8 cellular contexts compared by ENCODE assay signal in the genomic region with DNA sequence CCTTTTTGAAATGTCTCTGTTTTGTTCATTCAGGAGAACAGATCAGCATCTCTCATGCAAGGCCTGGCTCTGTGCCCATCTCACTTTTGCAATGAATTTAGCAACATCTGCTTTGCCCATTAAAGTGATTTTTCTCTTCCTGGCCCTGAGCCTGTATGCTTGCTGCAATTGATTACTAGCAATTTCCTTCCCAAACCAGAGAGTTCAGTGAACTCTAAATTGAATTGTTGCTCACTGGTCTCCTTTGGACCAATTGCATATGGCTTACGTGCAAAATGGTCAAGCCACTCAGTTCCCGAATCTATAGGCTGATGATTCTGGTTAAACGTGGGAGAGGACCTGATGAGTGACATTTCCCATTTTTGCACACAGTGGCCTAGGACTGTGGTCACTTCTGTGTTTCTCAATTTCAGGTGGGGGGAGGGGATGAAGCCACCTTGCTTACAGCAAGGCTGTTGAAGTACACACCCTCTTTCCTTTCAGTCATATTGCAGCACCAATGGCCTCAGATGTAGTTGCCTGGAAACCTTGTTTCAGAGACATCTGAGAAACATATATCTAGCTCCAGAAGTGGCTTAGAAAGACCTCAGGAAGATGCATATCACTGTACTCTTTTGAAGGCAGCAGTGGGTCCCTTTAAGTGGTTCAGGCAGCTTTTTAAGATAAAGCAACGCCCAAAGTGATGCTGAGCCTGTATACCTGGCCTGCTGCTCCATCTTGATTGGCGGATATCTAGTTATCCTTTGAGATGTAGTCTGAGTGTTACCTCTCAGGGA.
DNase-seq lines count a peak whose midpoint lies in the region; ATAC-seq and TF ChIP-seq lines count a peak whose summit lies in the region.

No MANE protein-coding gene starts in this region.

- no peaks in the 10 kb centered on the region for H3K9me3 ChIP-seq in endodermal cell (ENCODE audit: control insufficient read depth, low read length)

- H3K27me3 Mint-ChIP-seq in endodermal cell (ENCODE audit: insufficient read depth), result peaks cover 5% of the 10 kb centered on the region

- no peaks in the 10 kb centered on the region for H3K27me3 ChIP-seq in endodermal cell (ENCODE audit: control insufficient read depth, insufficient read depth, low read length, poor library complexity, severe bottlenecking)

- peak overlapping the region; percentile 44 for H3K4me3 Mint-ChIP-seq in stimulated activated effector memory CD8-positive, alpha-beta T cell treated with anti-CD3 and anti-CD28 coated beads, Interleukin-12 subunit alpha, Interleukin-12 subunit beta, amount 100 ng/mL, for 72 hours
- H3K4me3 Mint-ChIP-seq in endodermal cell, result no peak overlapping the region

- H3K9ac ChIP-seq in endodermal cell (ENCODE audit: extremely low read depth, low read length, poor library complexity, severe bottlenecking), result no peak overlapping the region

- peaks cover 59% of the 10 kb centered on the region for H3K4me1 Mint-ChIP-seq in stimulated activated effector memory CD8-positive, alpha-beta T cell treated with anti-CD3 and anti-CD28 coated beads, Interleukin-12 subunit alpha, Interleukin-12 subunit beta, amount 100 ng/mL, for 72 hours
- H3K4me1 Mint-ChIP-seq in endodermal cell, result peaks cover 17% of the 10 kb centered on the region

- TF ChIP-seq CTCF in epithelial cell of esophagus (IDR thresholded peaks at IDR 0.05; ENCODE audit: insufficient read depth, low read depth, low read length, missing control alignments) (no peak), endodermal cell (conservative IDR thresholded peaks at IDR 0.05) (no peak)

- peaks cover 3% of the 10 kb centered on the region for H3K9me3 Mint-ChIP-seq in stimulated activated effector memory CD8-positive, alpha-beta T cell treated with anti-CD3 and anti-CD28 coated beads, Interleukin-12 subunit alpha, Interleukin-12 subunit beta, amount 100 ng/mL, for 72 hours
- no peaks in the 10 kb centered on the region for H3K9me3 Mint-ChIP-seq in endodermal cell

- no peaks in the 10 kb centered on the region for H3K36me3 Mint-ChIP-seq in stimulated activated effector memory CD8-positive, alpha-beta T cell treated with anti-CD3 and anti-CD28 coated beads, Interleukin-12 subunit alpha, Interleukin-12 subunit beta, amount 100 ng/mL, for 72 hours
- no peaks in the 10 kb centered on the region for H3K36me3 Mint-ChIP-seq in endodermal cell (ENCODE audit: low read depth)

- no peak overlapping the region for H3K27ac ChIP-seq in endodermal cell (ENCODE audit: low read depth, low read length)

- H3K36me3 ChIP-seq in endodermal cell (ENCODE audit: control insufficient read depth, insufficient read depth, low read length), result no peaks in the 10 kb centered on the region

- 95 to 100% methylated on average over 5 of the region's 5 CpGs for WGBS in endodermal cell (ENCODE audit: insufficient coverage in 1 of 2, insufficient read length in 1 of 2), 2 experiments

- H3K27ac Mint-ChIP-seq in stimulated activated effector memory CD8-positive, alpha-beta T cell treated with anti-CD3 and anti-CD28 coated beads, Interleukin-12 subunit alpha, Interleukin-12 subunit beta, amount 100 ng/mL, for 72 hours, result peak overlapping the region; percentile 58
- no peak overlapping the region for H3K27ac Mint-ChIP-seq in endodermal cell

- ATAC-seq in HG02938 (IDR thresholded peaks at IDR 0.05; ENCODE audit: unreplicated experiment), result peak; percentile 50
- peak; percentile 61 for ATAC-seq in stimulated activated effector memory CD8-positive, alpha-beta T cell treated with anti-CD3 and anti-CD28 coated beads, Interleukin-12 subunit alpha, Interleukin-12 subunit beta, amount 100 ng/mL, for 72 hours

- peaks cover 6% of the 10 kb centered on the region for H3K4me1 ChIP-seq in endodermal cell (ENCODE audit: control insufficient read depth, insufficient read depth, low read length)

- H3K4me3 ChIP-seq in epithelial cell of esophagus (ENCODE audit: low read length) (no peak overlapping the region), endodermal cell (ENCODE audit: low read length) (no peak overlapping the region)

- peak; percentile 6 to 11 for DNase-seq in stimulated activated CD4-positive, alpha-beta T cell treated with anti-CD3 and anti-CD28 coated beads, Interleukin-15, amount 100 ng/mL, for 48 hours (ENCODE audit: low read depth in 2 of 2)
- DNase-seq in stimulated activated CD4-positive, alpha-beta T cell treated with anti-CD3 and anti-CD28 coated beads, Interleukin-12 subunit alpha, Interleukin-12 subunit beta, amount 100 ng/mL, for 4 hours, result no peak
- DNase-seq in epithelial cell of esophagus (ENCODE audit: low read depth) (peak; percentile 18), A172 (ENCODE audit: low spot score) (no peak), endodermal cell (no peak)
- DNase-seq in stimulated activated effector memory CD8-positive, alpha-beta T cell treated with anti-CD3 and anti-CD28 coated beads, Interleukin-12 subunit alpha, Interleukin-12 subunit beta, amount 100 ng/mL, for 72 hours (ENCODE audit: low spot score in 2 of 2), result peak in 1 of 2 donors; percentile 76

TF ChIP-seq in PFSK-1, 5 proteins besides CTCF, POLR2A, EP300 and RAD21:
- TF ChIP-seq FOXP2 (optimal IDR thresholded peaks at IDR 0.05; ENCODE audit: borderline replicate concordance, extremely low read depth, extremely low read length, insufficient read depth), result peak; percentile 29
- TF ChIP-seq, protein P1, sequence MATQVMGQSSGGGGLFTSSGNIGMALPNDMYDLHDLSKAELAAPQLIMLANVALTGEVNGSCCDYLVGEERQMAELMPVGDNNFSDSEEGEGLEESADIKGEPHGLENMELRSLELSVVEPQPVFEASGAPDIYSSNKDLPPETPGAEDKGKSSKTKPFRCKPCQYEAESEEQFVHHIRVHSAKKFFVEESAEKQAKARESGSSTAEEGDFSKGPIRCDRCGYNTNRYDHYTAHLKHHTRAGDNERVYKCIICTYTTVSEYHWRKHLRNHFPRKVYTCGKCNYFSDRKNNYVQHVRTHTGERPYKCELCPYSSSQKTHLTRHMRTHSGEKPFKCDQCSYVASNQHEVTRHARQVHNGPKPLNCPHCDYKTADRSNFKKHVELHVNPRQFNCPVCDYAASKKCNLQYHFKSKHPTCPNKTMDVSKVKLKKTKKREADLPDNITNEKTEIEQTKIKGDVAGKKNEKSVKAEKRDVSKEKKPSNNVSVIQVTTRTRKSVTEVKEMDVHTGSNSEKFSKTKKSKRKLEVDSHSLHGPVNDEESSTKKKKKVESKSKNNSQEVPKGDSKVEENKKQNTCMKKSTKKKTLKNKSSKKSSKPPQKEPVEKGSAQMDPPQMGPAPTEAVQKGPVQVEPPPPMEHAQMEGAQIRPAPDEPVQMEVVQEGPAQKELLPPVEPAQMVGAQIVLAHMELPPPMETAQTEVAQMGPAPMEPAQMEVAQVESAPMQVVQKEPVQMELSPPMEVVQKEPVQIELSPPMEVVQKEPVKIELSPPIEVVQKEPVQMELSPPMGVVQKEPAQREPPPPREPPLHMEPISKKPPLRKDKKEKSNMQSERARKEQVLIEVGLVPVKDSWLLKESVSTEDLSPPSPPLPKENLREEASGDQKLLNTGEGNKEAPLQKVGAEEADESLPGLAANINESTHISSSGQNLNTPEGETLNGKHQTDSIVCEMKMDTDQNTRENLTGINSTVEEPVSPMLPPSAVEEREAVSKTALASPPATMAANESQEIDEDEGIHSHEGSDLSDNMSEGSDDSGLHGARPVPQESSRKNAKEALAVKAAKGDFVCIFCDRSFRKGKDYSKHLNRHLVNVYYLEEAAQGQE (IDR thresholded peaks at IDR 0.05; ENCODE audit: insufficient read depth in 1 of 2, low read depth in 2 of 2, low read length in 2 of 2), result no peak

Comparison
In these comparisons a context has a peak if more than half of its experiments do, and no peak if none do; other contexts are left out.
1. DNase-seq: peak in stimulated activated CD4-positive, alpha-beta T cell treated with anti-CD3 and anti-CD28 coated beads, Interleukin-15, amount 100 ng/mL, for 48 hours (2 of 2) and epithelial cell of esophagus (single experiment); none in stimulated activated CD4-positive, alpha-beta T cell treated with anti-CD3 and anti-CD28 coated beads, Interleukin-12 subunit alpha, Interleukin-12 subunit beta, amount 100 ng/mL, for 4 hours (single experiment), A172 (single experiment) and endodermal cell (single experiment).